26 cellular contexts compared by ENCODE assay signal in genomic region chr6:14709900-14710299, GRCh38.
DNase-seq lines count a peak whose midpoint lies in the region; ATAC-seq, FAIRE-seq and TF ChIP-seq lines count a peak whose summit lies in the region.
"Had no signal": no experiment of that assay in that cellular context is flagged by ENCODE, and none has a peak within 500 bp of the region (broad histone marks: within the 10 kb centered on the region; RNA-seq: fewer than 3 reads in every experiment).

No MANE protein-coding gene starts in this region.

- TF ChIP-seq EP300 in K562 (IDR thresholded peaks at IDR 0.05; ENCODE audit: low read length) = no peak

- no peaks in the 10 kb centered on the region for H3K9me1 ChIP-seq in K562 (ENCODE audit: control insufficient read depth, insufficient read depth, low read length)

- H3K9me3 ChIP-seq in KOPT-K1 (ENCODE audit: insufficient read depth, low read length, poor library complexity, severe bottlenecking) (peaks cover 3% of the 10 kb centered on the region), K562 (replicated peaks; ENCODE audit: control insufficient read depth, insufficient read depth, low read depth, low read length) (peaks cover 6% of the 10 kb centered on the region), osteoblast (ENCODE audit: low read depth, low read length) (no peaks in the 10 kb centered on the region)
- H3K9me3 ChIP-seq: lower lobe of right lung, SJCRH30, thyroid gland had no signal

- WGBS in K562 (ENCODE audit: insufficient coverage, low coverage, missing lambda C conversion rate) = 63% methylated on average over 4 of the region's 4 CpGs

- no peak for TF ChIP-seq POLR2A in K562 (conservative IDR thresholded peaks at IDR 0.05)

- H3K4me3 Mint-ChIP-seq in activated CD4-positive, alpha-beta T cell treated with anti-CD3 and anti-CD28 coated beads for 36 hours = no peak overlapping the region
- H3K4me3 Mint-ChIP-seq: central memory CD8-positive, alpha-beta T cell had no signal

- intact Hi-C loops in activated CD4-positive, alpha-beta T cell treated with anti-CD3 and anti-CD28 coated beads for 36 hours (cut with DNase I, micrococcal nuclease) = loop anchor here (2.0 to 5.0 kb wide), 7 partner anchors 23 to 258 kb away; no protein-coding TSS in a partner anchor
- intact Hi-C loops in K562 (cut with micrococcal nuclease) = loop anchor here (2.0 to 5.0 kb wide), 4 partner anchors 25 to 498 kb away; no protein-coding TSS in a partner anchor

- peak; percentile 18 to 28; a peak in 1 of 4 replicates for TF ChIP-seq RAD21 in K562 (CRISPR knock-in tag; conservative IDR thresholded peaks at IDR 0.05 in 1 of 2, IDR thresholded peaks at IDR 0.05 in 1 of 2)

- H3K4me1 Mint-ChIP-seq in activated CD4-positive, alpha-beta T cell treated with anti-CD3 and anti-CD28 coated beads for 36 hours = peaks cover 61% of the 10 kb centered on the region

- in situ Hi-C loops in K562 (cut with MboI) = no loop called here
- in situ Hi-C loops in GM13977 (cut with MboI; ENCODE audit: low pct_unique_long_range_greater_than_20kb, low sequenced_read_pairs, unreplicated experiment) = no loop called here

- no TSS peak for BruUV-seq in K562 (replicated peaks; lab: Mats Ljungman, UMichigan)

- H2AFZ ChIP-seq in K562 (ENCODE audit: low read depth, low read length) = peak overlapping the region; percentile 71
- no peak overlapping the region for H2AFZ ChIP-seq in osteoblast (ENCODE audit: low read length)

- POLR2A ChIA-PET in activated CD4-positive, alpha-beta T cell treated with anti-CD3 and anti-CD28 coated beads for 36 hours (lab: Charles Lee) = interaction anchor here (1.4 kb wide), 1 partner anchor 24 kb away, joined by 3 read pairs; no protein-coding TSS in a partner anchor
- POLR2A ChIA-PET in K562 (lab: Yijun Ruan, JAX) = interaction anchor here (0.6 to 2.4 kb wide), 2 partner anchors 11 to 14 kb away, joined by 3 to 8 read pairs; no protein-coding TSS in a partner anchor

- H3K36me3 ChIP-seq in KOPT-K1 (ENCODE audit: insufficient read depth, low read length) (no peaks in the 10 kb centered on the region), K562 (ENCODE audit: control insufficient read depth, insufficient read depth, low read length) (no peaks in the 10 kb centered on the region; the same call in 2 of the 3 replicates), osteoblast (ENCODE audit: insufficient read depth, low read length) (no peaks in the 10 kb centered on the region)
- H3K36me3 ChIP-seq: lower lobe of right lung, SJCRH30, thyroid gland had no signal

- ATAC-seq in activated CD4-positive, alpha-beta T cell treated with anti-CD3 and anti-CD28 coated beads for 36 hours = no peak
- ATAC-seq in K562 = no peak
- no peak for ATAC-seq in GM18907 (IDR thresholded peaks at IDR 0.05; ENCODE audit: unreplicated experiment)
- ATAC-seq: GM12878, lower lobe of right lung had no signal

- CTCF ChIA-PET in activated CD4-positive, alpha-beta T cell treated with anti-CD3 and anti-CD28 coated beads for 36 hours (lab: Charles Lee) = interaction anchor here (1.3 to 2.4 kb wide), 3 partner anchors 19 to 55 kb away, joined by 6 to 19 read pairs (median 11); no protein-coding TSS in a partner anchor
- CTCF ChIA-PET in K562 (lab: Yijun Ruan, JAX; ENCODE audit: low intra/inter-chr PET ratio) = no interaction called here

- no peak for DNase-seq in activated CD4-positive, alpha-beta T cell treated with anti-CD3 and anti-CD28 coated beads for 36 hours
- DNase-seq in activated CD4-positive, alpha-beta T cell treated with anti-CD3 and anti-CD28 coated beads, Interleukin-2, amount 50 U/mL, for 48 hours = no peak
- no peak for DNase-seq in K562 (ENCODE audit: extremely low read depth in 1 of 4, low spot score in 3 of 4)
- DNase-seq in osteoblast (ENCODE audit: insufficient read length, low spot score, missing footprints) = no peak
- no peak for DNase-seq in GM13977 (ENCODE audit: low spot score)
- DNase-seq in COR-L47 (lab: John Stamatoyannopoulos, UW) = no peak
- DNase-seq: 8988T; activated CD4-positive, alpha-beta T cell treated with anti-CD3 and anti-CD28 coated beads for 4 hours; activated naive CD4-positive, alpha-beta T cell; AML-193; aorta; DMS79 treated with DMSO at 0.1 percent for 48 hours; KG1; kidney; lower lobe of right lung; NCI-H187 treated with DMSO at 0.1 percent for 48 hours; NCI-H2227 treated with DMSO at 0.1 percent for 48 hours; NCI-H774; SJCRH30; small intestine; stimulated activated naive CD4-positive, alpha-beta T cell treated with Interleukin-2 at 50 U/mL for 16 hours; thyroid gland had no signal

- H3K36me3 Mint-ChIP-seq in activated CD4-positive, alpha-beta T cell treated with anti-CD3 and anti-CD28 coated beads for 36 hours (ENCODE audit: low read depth) = peaks cover 12% of the 10 kb centered on the region

- H3K4me1 ChIP-seq in K562 (replicated peaks in 1 of 2; ENCODE audit: control insufficient read depth in 2 of 2, insufficient read depth in 2 of 2, low read length in 2 of 2) (peaks cover 33 to 76% of the 10 kb centered on the region in 2 experiments), osteoblast (ENCODE audit: insufficient read depth, low read length) (peaks cover 50% of the 10 kb centered on the region)
- H3K4me1 ChIP-seq: lower lobe of right lung, SJCRH30 had no signal

- H3K27me3 ChIP-seq in K562 (ENCODE audit: control insufficient read depth in 2 of 2, insufficient read depth in 2 of 2, low read length in 2 of 2) = no peaks in the 10 kb centered on the region
- H3K27me3 ChIP-seq in osteoblast (ENCODE audit: insufficient read depth, low read length) = no peaks in the 10 kb centered on the region
- H3K27me3 ChIP-seq: SJCRH30, thyroid gland had no signal

- H3K27ac Mint-ChIP-seq in activated CD4-positive, alpha-beta T cell treated with anti-CD3 and anti-CD28 coated beads for 36 hours = peak overlapping the region; percentile 100

- H4K20me1 ChIP-seq in K562 (replicated peaks; ENCODE audit: control insufficient read depth, insufficient read depth, low read length) (no peaks in the 10 kb centered on the region), osteoblast (ENCODE audit: insufficient read depth, low read length) (no peaks in the 10 kb centered on the region)

- peaks cover 6% of the 10 kb centered on the region for H3K9me3 Mint-ChIP-seq in activated CD4-positive, alpha-beta T cell treated with anti-CD3 and anti-CD28 coated beads for 36 hours (ENCODE audit: low read depth)
- H3K9me3 Mint-ChIP-seq: central memory CD8-positive, alpha-beta T cell had no signal

- peak overlapping the region in 1 of 2 experiments; percentile 66; a peak in 1 of 4 replicates for H3K9ac ChIP-seq in K562 (ENCODE audit: insufficient read depth in 1 of 2, low read depth in 2 of 2, low read length in 2 of 2)

- H3K27me3 Mint-ChIP-seq in activated CD4-positive, alpha-beta T cell treated with anti-CD3 and anti-CD28 coated beads for 36 hours = no peaks in the 10 kb centered on the region
- H3K27me3 Mint-ChIP-seq: central memory CD8-positive, alpha-beta T cell had no signal

- H3K79me2 ChIP-seq in K562 (ENCODE audit: control insufficient read depth, insufficient read depth, low read length) (no peaks in the 10 kb centered on the region), osteoblast (ENCODE audit: insufficient read depth, low read length) (no peaks in the 10 kb centered on the region)

- H3K4me3 ChIP-seq in K562 (no peak overlapping the region), osteoblast (ENCODE audit: insufficient read depth, low read length) (no peak overlapping the region)
- H3K4me3 ChIP-seq: GM12878, lower lobe of right lung, SJCRH30, thyroid gland had no signal

- TF ChIP-seq CTCF in K562 (IDR thresholded peaks at IDR 0.05 in 2 of 3, conservative IDR thresholded peaks at IDR 0.05 in 1 of 3; ENCODE audit: insufficient read depth in 2 of 3, low read depth in 1 of 3, low read length in 3 of 3) (0 out of 6 replicates have a peak, but pooled peaks of 1 of the 3 experiments have one; percentile 15), osteoblast (IDR thresholded peaks at IDR 0.05; ENCODE audit: extremely low read depth, low read depth, low read length) (no peak), GM13977 (IDR thresholded peaks at IDR 0.05; ENCODE audit: extremely low read depth, insufficient read depth, missing control alignments) (no peak)

- H3K27ac ChIP-seq in KOPT-K1 (ENCODE audit: low read depth, low read length, poor library complexity, severe bottlenecking) (peak overlapping the region; percentile 80), K562 (ENCODE audit: extremely low read depth, low read depth, low read length) (peak overlapping the region; percentile 91), osteoblast (ENCODE audit: low read depth, low read length) (peak overlapping the region; percentile 91)
- H3K27ac ChIP-seq: lower lobe of right lung, SJCRH30, thyroid gland had no signal

- H3K4me2 ChIP-seq in K562 (ENCODE audit: insufficient read depth, low read length) (no peak overlapping the region), osteoblast (ENCODE audit: insufficient read depth, low read length) (no peak overlapping the region)

- FAIRE-seq in K562 (lab: Jason Lieb, UNC) = no peak
- FAIRE-seq: GM12878, kidney, small intestine had no signal

TF ChIP-seq in K562, 482 proteins besides CTCF, POLR2A, EP300 and RAD21 (continues in another document):
- TF ChIP-seq SETDB1 (IDR thresholded peaks at IDR 0.05; ENCODE audit: low read length) (no peak), KLF16 (IDR thresholded peaks at IDR 0.05) (no peak), SRSF1 (IDR thresholded peaks at IDR 0.05; ENCODE audit: low read depth, low read length) (no peak), ATF3 (IDR thresholded peaks at IDR 0.05) (no peak), ATF3 (CRISPR knock-in tag; conservative IDR thresholded peaks at IDR 0.05) (no peak)
- TF ChIP-seq, protein P1, sequence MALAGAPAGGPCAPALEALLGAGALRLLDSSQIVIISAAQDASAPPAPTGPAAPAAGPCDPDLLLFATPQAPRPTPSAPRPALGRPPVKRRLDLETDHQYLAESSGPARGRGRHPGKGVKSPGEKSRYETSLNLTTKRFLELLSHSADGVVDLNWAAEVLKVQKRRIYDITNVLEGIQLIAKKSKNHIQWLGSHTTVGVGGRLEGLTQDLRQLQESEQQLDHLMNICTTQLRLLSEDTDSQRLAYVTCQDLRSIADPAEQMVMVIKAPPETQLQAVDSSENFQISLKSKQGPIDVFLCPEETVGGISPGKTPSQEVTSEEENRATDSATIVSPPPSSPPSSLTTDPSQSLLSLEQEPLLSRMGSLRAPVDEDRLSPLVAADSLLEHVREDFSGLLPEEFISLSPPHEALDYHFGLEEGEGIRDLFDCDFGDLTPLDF (CRISPR knock-in tag; IDR thresholded peaks at IDR 0.05) = no peak
